Comparison of ENCODE assay signal across 27 cellular contexts in genomic region chr1:19926296-19927129, GRCh38. TPM values are rescaled to one million over a fixed set of nuclear protein-coding genes. Genes with fewer than 3 reads are reported as not detected.
DNase-seq lines count a peak whose midpoint lies in the region; ATAC-seq and TF ChIP-seq lines count a peak whose summit lies in the region.
"Had no signal": no experiment of that assay in that cellular context is flagged by ENCODE, and none has a peak within 500 bp of the region (broad histone marks: within the 10 kb centered on the region; RNA-seq: fewer than 3 reads in every experiment).

No MANE protein-coding gene starts in this region.

- H3K27me3 ChIP-seq in RWPE2 (ENCODE audit: insufficient read depth, poor library complexity, severe bottlenecking) = no peaks in the 10 kb centered on the region
- no peaks in the 10 kb centered on the region for H3K27me3 ChIP-seq in transverse colon
- H3K27me3 ChIP-seq: neural progenitor cell, Peyer's patch had no signal

- H3K4me3 Mint-ChIP-seq in activated T-helper 1 cell treated with anti-CD3 and anti-CD28 coated beads, Interleukin-12 subunit alpha, Interleukin-12 subunit beta, Interleukin-2, Interleukin-4 antibody, amounts not matched to agents 30 ng/mL and 10 ng/mL and 1 ng/mL, durations not matched to agents 14 hours and 24 hours and 36 hours = no peak overlapping the region
- H3K4me3 Mint-ChIP-seq: activated naive CD8-positive, alpha-beta T cell; CD4-positive, alpha-beta memory T cell; effector memory CD8-positive, alpha-beta T cell; HFFc6; neural progenitor cell; stimulated activated memory B cell treated with anti-CD40 and anti-IgM and Interleukin-4, amounts not matched to agents 10 μg/mL and 1 μg/mL and 100 μg/mL, for 72 hours; T-helper 1 cell treated with Interleukin-12 subunit alpha and Interleukin-12 subunit beta and Interleukin-4 antibody, amounts not matched to agents 30 μg/mL and 1 μg/mL, for 36 hours had no signal

- in situ Hi-C loops in transverse colon (cut with MboI; ENCODE audit: low pct_ligation_motif_present in 1 of 4, low pct_unique_long_range_greater_than_20kb in 1 of 4, low sequenced_read_pairs in 3 of 4) = no loop called here

- TF ChIP-seq CTCF in RWPE2 (IDR thresholded peaks at IDR 0.05; ENCODE audit: poor library complexity, severe bottlenecking) = no peak
- TF ChIP-seq CTCF in transverse colon (IDR thresholded peaks at IDR 0.05) = no peak

- no peak overlapping the region for H3K27ac ChIP-seq in RWPE2 (ENCODE audit: poor library complexity, severe bottlenecking)
- H3K27ac ChIP-seq in transverse colon = no peak overlapping the region
- H3K27ac ChIP-seq: neural progenitor cell, Peyer's patch, prostate gland, SJSA1 had no signal

- no peaks in the 10 kb centered on the region for H3K36me3 ChIP-seq in RWPE2 (ENCODE audit: low read depth)
- H3K36me3 ChIP-seq in transverse colon = no peaks in the 10 kb centered on the region
- H3K36me3 ChIP-seq: neural progenitor cell, Peyer's patch, prostate gland, SJSA1 had no signal

- H3K9me3 ChIP-seq in RWPE2 (ENCODE audit: severe bottlenecking) = no peaks in the 10 kb centered on the region
- H3K9me3 ChIP-seq in transverse colon = peaks cover 0 to 4% of the 10 kb centered on the region in 2 donors
- H3K9me3 ChIP-seq: prostate gland had no signal

- peak; percentile 73 for ATAC-seq in RWPE2 (ENCODE audit: low read depth)
- no peak for ATAC-seq in HG03025 (IDR thresholded peaks at IDR 0.05; ENCODE audit: low FRiP score, unreplicated experiment)
- ATAC-seq: effector memory CD8-positive, alpha-beta T cell; stimulated activated memory B cell treated with anti-CD40 and anti-IgM and Interleukin-4, amounts not matched to agents 10 μg/mL and 1 μg/mL and 100 μg/mL, for 72 hours had no signal

- H3K4me1 ChIP-seq in RWPE2 (ENCODE audit: insufficient read depth, poor library complexity, severe bottlenecking) = peaks cover 24% of the 10 kb centered on the region
- no peaks in the 10 kb centered on the region for H3K4me1 ChIP-seq in transverse colon
- H3K4me1 ChIP-seq: Peyer's patch, prostate gland, SJSA1 had no signal

- H3K4me1 Mint-ChIP-seq in activated T-helper 1 cell treated with anti-CD3 and anti-CD28 coated beads, Interleukin-12 subunit alpha, Interleukin-12 subunit beta, Interleukin-2, Interleukin-4 antibody, amounts not matched to agents 30 ng/mL and 10 ng/mL and 1 ng/mL, durations not matched to agents 14 hours and 24 hours and 36 hours (ENCODE audit: low read depth) = no peaks in the 10 kb centered on the region
- H3K4me1 Mint-ChIP-seq: CD4-positive, alpha-beta memory T cell; neural progenitor cell; stimulated activated memory B cell treated with anti-CD40 and anti-IgM and Interleukin-4, amounts not matched to agents 10 μg/mL and 1 μg/mL and 100 μg/mL, for 72 hours had no signal

- WGBS in transverse colon (ENCODE audit: low coverage in 1 of 2), 2 donors = 70 to 71% methylated on average over 3 to 8 of the region's 8 CpGs

- H3K9me3 Mint-ChIP-seq in activated T-helper 1 cell treated with anti-CD3 and anti-CD28 coated beads, Interleukin-12 subunit alpha, Interleukin-12 subunit beta, Interleukin-2, Interleukin-4 antibody, amounts not matched to agents 30 ng/mL and 10 ng/mL and 1 ng/mL, durations not matched to agents 14 hours and 24 hours and 36 hours = peaks cover 9% of the 10 kb centered on the region

- peak; percentile 49 for DNase-seq in HPDE6-E6E7 (ENCODE audit: extremely low spot score)
- no peak for DNase-seq in RWPE2 (ENCODE audit: low spot score)
- peak; percentile 33 for DNase-seq in glomerular endothelial cell (ENCODE audit: extremely low read depth, low read depth, low spot score)
- DNase-seq in renal cortical epithelial cell (ENCODE audit: low read depth) = peak; percentile 91
- DNase-seq in transverse colon = no peak
- no peak for DNase-seq in activated T-helper 1 cell treated with anti-CD3 and anti-CD28 coated beads, Interleukin-12 subunit alpha, Interleukin-12 subunit beta, Interleukin-2, Interleukin-4 antibody, amounts not matched to agents 30 ng/mL and 10 ng/mL and 1 ng/mL, durations not matched to agents 14 hours and 24 hours and 36 hours (ENCODE audit: low spot score)
- DNase-seq: activated CD4-positive, alpha-beta T cell treated with anti-CD3 and anti-CD28 coated beads for 4 hours; CD4-positive, alpha-beta memory T cell; effector memory CD8-positive, alpha-beta T cell; head of caudate nucleus; HFFc6; NCI-H1105 treated with DMSO at 0.1 percent for 48 hours; NCI-H510A; NK-92 treated with Interleukin-12 subunit alpha and Interleukin-12 subunit beta, amount 100 ng/mL, for 24 hours; Peyer's patch; small intestine had no signal

- peaks cover 5% of the 10 kb centered on the region for H3K27me3 Mint-ChIP-seq in activated T-helper 1 cell treated with anti-CD3 and anti-CD28 coated beads, Interleukin-12 subunit alpha, Interleukin-12 subunit beta, Interleukin-2, Interleukin-4 antibody, amounts not matched to agents 30 ng/mL and 10 ng/mL and 1 ng/mL, durations not matched to agents 14 hours and 24 hours and 36 hours (ENCODE audit: insufficient read depth)
- H3K27me3 Mint-ChIP-seq: activated naive CD8-positive, alpha-beta T cell had no signal

- no peak overlapping the region for H3K27ac Mint-ChIP-seq in activated T-helper 1 cell treated with anti-CD3 and anti-CD28 coated beads, Interleukin-12 subunit alpha, Interleukin-12 subunit beta, Interleukin-2, Interleukin-4 antibody, amounts not matched to agents 30 ng/mL and 10 ng/mL and 1 ng/mL, durations not matched to agents 14 hours and 24 hours and 36 hours
- H3K27ac Mint-ChIP-seq: activated naive CD8-positive, alpha-beta T cell; CD4-positive, alpha-beta memory T cell; effector memory CD8-positive, alpha-beta T cell; HFFc6; neural progenitor cell; stimulated activated memory B cell treated with anti-CD40 and anti-IgM and Interleukin-4, amounts not matched to agents 10 μg/mL and 1 μg/mL and 100 μg/mL, for 72 hours; T-helper 1 cell treated with Interleukin-12 subunit alpha and Interleukin-12 subunit beta and Interleukin-4 antibody, amounts not matched to agents 30 μg/mL and 1 μg/mL, for 36 hours had no signal

- TF ChIP-seq POLR2A in transverse colon (IDR thresholded peaks at IDR 0.05) = no peak

- H3K4me3 ChIP-seq in RWPE2 (ENCODE audit: severe bottlenecking) (no peak overlapping the region), transverse colon (no peak overlapping the region)
- H3K4me3 ChIP-seq: neural progenitor cell, Peyer's patch, prostate gland, SJSA1 had no signal

- no peaks in the 10 kb centered on the region for H3K36me3 Mint-ChIP-seq in activated T-helper 1 cell treated with anti-CD3 and anti-CD28 coated beads, Interleukin-12 subunit alpha, Interleukin-12 subunit beta, Interleukin-2, Interleukin-4 antibody, amounts not matched to agents 30 ng/mL and 10 ng/mL and 1 ng/mL, durations not matched to agents 14 hours and 24 hours and 36 hours (ENCODE audit: low read depth)
- H3K36me3 Mint-ChIP-seq: activated naive CD8-positive, alpha-beta T cell; CD4-positive, alpha-beta memory T cell; neural progenitor cell; stimulated activated memory B cell treated with anti-CD40 and anti-IgM and Interleukin-4, amounts not matched to agents 10 μg/mL and 1 μg/mL and 100 μg/mL, for 72 hours had no signal

- intact Hi-C loops in transverse colon (cut with DNase I; ENCODE audit: low total_unique reads) = no loop called here
- intact Hi-C loops in activated T-helper 1 cell treated with anti-CD3 and anti-CD28 coated beads, Interleukin-12 subunit alpha, Interleukin-12 subunit beta, Interleukin-2, Interleukin-4 antibody, amounts not matched to agents 30 ng/mL and 10 ng/mL and 1 ng/mL, durations not matched to agents 14 hours and 24 hours and 36 hours (cut with micrococcal nuclease) = no loop called here

- no peak for TF ChIP-seq EP300 in transverse colon (IDR thresholded peaks at IDR 0.05; ENCODE audit: low read depth)

RNA-seq across cellular contexts. Expression of gene PLA2G2E, which starts 3.1 kb away (rescaled TPM):
- not detected in 2 replicates for total RNA-seq in glomerular endothelial cell
- total RNA-seq in renal cortical epithelial cell = not detected in 2 replicates
- total RNA-seq in transverse colon = not detected
- not detected in 2 replicates for total RNA-seq in activated T-helper 1 cell treated with anti-CD3 and anti-CD28 coated beads, Interleukin-12 subunit alpha, Interleukin-12 subunit beta, Interleukin-2, Interleukin-4 antibody, amounts not matched to agents 30 ng/mL and 10 ng/mL and 1 ng/mL, durations not matched to agents 14 hours and 24 hours and 36 hours
- total RNA-seq: CD4-positive, alpha-beta memory T cell; chondrocyte; fibroblast of lung; HFFc6; liver; Peyer's patch; prostate gland; SJSA1; temporal lobe had no signal

RNA-seq across cellular contexts. Expression of gene OTUD3, which starts 44.3 kb away (rescaled TPM):
- total RNA-seq in glomerular endothelial cell (2.3 and 3.9 TPM in 2 replicates), renal cortical epithelial cell (4.3 and 8.7 TPM in 2 replicates), transverse colon (10 to 100 TPM in 2 of 4 donors, 1 to 10 TPM in 2; 5.9 to 10.8 (median 9.9) TPM)
- total RNA-seq in activated T-helper 1 cell treated with anti-CD3 and anti-CD28 coated beads, Interleukin-12 subunit alpha, Interleukin-12 subunit beta, Interleukin-2, Interleukin-4 antibody, amounts not matched to agents 30 ng/mL and 10 ng/mL and 1 ng/mL, durations not matched to agents 14 hours and 24 hours and 36 hours = 10.2 and 16.1 TPM in 2 replicates

RNA-seq across cellular contexts. Expression of gene PLA2G2A, which starts 52.9 kb away (rescaled TPM):
- not detected in 2 replicates for total RNA-seq in glomerular endothelial cell
- not detected in 2 replicates for total RNA-seq in renal cortical epithelial cell
- 100 to 1,000 TPM in 1 of 4 donors, 10 to 100 TPM in 3; 14.9 to 154 (median 60.9) TPM for total RNA-seq in transverse colon
- total RNA-seq in activated T-helper 1 cell treated with anti-CD3 and anti-CD28 coated beads, Interleukin-12 subunit alpha, Interleukin-12 subunit beta, Interleukin-2, Interleukin-4 antibody, amounts not matched to agents 30 ng/mL and 10 ng/mL and 1 ng/mL, durations not matched to agents 14 hours and 24 hours and 36 hours = not detected in 2 replicates
- total RNA-seq: CD4-positive, alpha-beta memory T cell; chondrocyte; fibroblast of lung; HFFc6; SJSA1; temporal lobe had no signal

Comparison
In these comparisons a context has a peak if more than half of its experiments do, and no peak if none do; other contexts are left out.
1. DNase-seq: peak in HPDE6-E6E7 (single experiment), glomerular endothelial cell (single experiment) and renal cortical epithelial cell (single experiment); none in RWPE2 (single experiment), transverse colon (single experiment) and activated T-helper 1 cell treated with anti-CD3 and anti-CD28 coated beads, Interleukin-12 subunit alpha, Interleukin-12 subunit beta, Interleukin-2, Interleukin-4 antibody, amounts not matched to agents 30 ng/mL and 10 ng/mL and 1 ng/mL, durations not matched to agents 14 hours and 24 hours and 36 hours (single experiment).
2. RNA of gene PLA2G2A, which starts 52.9 kb away (total RNA-seq): 14.9 to 154 TPM in transverse colon; not detected in glomerular endothelial cell, not detected in renal cortical epithelial cell and not detected in activated T-helper 1 cell treated with anti-CD3 and anti-CD28 coated beads, Interleukin-12 subunit alpha, Interleukin-12 subunit beta, Interleukin-2, Interleukin-4 antibody, amounts not matched to agents 30 ng/mL and 10 ng/mL and 1 ng/mL, durations not matched to agents 14 hours and 24 hours and 36 hours; every median in the first group is over 10 times any median in the second.